Comparison of ENCODE assay signal across 9 cellular contexts in the genomic region with DNA sequence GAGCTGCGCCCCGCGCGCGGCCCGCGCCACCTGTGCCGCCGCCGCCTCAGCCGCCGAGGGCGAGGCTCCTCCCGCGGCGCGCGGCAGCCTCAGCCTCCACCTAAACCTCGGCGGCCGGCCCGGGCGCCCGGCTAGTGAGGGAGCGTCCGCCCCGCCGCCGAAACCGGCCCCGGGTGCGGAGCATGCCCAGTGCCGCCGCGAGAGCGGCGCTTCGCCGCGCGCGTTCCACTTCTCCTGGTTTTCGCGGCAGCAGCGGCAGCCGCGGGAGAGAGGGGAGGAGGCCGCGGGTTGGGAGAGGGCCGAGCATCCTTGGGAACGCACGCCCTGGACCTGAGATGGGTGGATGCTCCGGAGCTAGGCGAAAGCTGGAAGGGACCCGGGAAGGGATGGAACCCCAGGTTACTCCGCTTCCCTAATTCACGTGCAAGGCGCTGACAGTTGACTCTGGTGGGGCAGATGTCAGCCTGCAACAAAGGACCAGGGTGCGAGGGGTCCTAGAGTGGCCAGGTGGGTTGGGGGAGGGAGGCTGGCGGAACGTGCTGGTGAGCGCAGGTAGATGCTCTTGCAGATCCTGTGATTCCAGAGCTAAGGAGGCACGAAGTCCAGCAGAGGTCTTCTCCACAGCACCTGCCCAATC. TPM values are rescaled to one million over a fixed set of nuclear protein-coding genes. Genes with fewer than 3 reads are reported as not detected.
A peak's percentile ranks its signal among the peaks of the same experiment; 100 is the strongest.
DNase-seq lines count a peak whose midpoint lies in the region; ATAC-seq, FAIRE-seq and TF ChIP-seq lines count a peak whose summit lies in the region.
"Had no signal": no experiment of that assay in that cellular context is flagged by ENCODE, and none has a peak within 500 bp of the region (broad histone marks: within the 10 kb centered on the region; RNA-seq: fewer than 3 reads in every experiment).

A gene with protein sequence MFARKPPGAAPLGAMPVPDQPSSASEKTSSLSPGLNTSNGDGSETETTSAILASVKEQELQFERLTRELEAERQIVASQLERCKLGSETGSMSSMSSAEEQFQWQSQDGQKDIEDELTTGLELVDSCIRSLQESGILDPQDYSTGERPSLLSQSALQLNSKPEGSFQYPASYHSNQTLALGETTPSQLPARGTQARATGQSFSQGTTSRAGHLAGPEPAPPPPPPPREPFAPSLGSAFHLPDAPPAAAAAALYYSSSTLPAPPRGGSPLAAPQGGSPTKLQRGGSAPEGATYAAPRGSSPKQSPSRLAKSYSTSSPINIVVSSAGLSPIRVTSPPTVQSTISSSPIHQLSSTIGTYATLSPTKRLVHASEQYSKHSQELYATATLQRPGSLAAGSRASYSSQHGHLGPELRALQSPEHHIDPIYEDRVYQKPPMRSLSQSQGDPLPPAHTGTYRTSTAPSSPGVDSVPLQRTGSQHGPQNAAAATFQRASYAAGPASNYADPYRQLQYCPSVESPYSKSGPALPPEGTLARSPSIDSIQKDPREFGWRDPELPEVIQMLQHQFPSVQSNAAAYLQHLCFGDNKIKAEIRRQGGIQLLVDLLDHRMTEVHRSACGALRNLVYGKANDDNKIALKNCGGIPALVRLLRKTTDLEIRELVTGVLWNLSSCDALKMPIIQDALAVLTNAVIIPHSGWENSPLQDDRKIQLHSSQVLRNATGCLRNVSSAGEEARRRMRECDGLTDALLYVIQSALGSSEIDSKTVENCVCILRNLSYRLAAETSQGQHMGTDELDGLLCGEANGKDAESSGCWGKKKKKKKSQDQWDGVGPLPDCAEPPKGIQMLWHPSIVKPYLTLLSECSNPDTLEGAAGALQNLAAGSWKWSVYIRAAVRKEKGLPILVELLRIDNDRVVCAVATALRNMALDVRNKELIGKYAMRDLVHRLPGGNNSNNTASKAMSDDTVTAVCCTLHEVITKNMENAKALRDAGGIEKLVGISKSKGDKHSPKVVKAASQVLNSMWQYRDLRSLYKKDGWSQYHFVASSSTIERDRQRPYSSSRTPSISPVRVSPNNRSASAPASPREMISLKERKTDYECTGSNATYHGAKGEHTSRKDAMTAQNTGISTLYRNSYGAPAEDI (N-terminal part only) (minus strand): TSS at position 177 of the 637 bp plus-strand sequence. CDS start 593 bp downstream, outside the sequence.

- peaks cover 1% of the 10 kb centered on the region for H3K79me2 ChIP-seq in trophoblast cell (ENCODE audit: control insufficient read depth, insufficient read depth, low read length, poor library complexity)

- 0% methylated on average over 2 of the region's 63 CpGs; no CpG with 5 or more reads in 1 of the 2 donors for WGBS in gastroesophageal sphincter (ENCODE audit: low coverage in 1 of 2), 2 donors
- no CpG with 5 or more reads among the region's 63 CpGs for WGBS in trophoblast cell (ENCODE audit: extremely low coverage, insufficient coverage, insufficient read length)

- H3K9me3 ChIP-seq in gastroesophageal sphincter (no peaks in the 10 kb centered on the region), trophoblast cell (ENCODE audit: insufficient read depth, low read depth, low read length) (no peaks in the 10 kb centered on the region)

- peaks cover 2% of the 10 kb centered on the region for H3K79me1 ChIP-seq in trophoblast cell (ENCODE audit: low read length)

- H3K4me1 ChIP-seq in gastroesophageal sphincter: peaks cover 0 to 9% (median 0%) of the 10 kb centered on the region in 3 donors
- H3K4me1 ChIP-seq in trophoblast cell (ENCODE audit: control insufficient read depth in 1 of 2, insufficient read depth in 2 of 2, low read length in 2 of 2): peaks cover 2 to 7% of the 10 kb centered on the region in 2 experiments

- TF ChIP-seq EP300 in gastroesophageal sphincter (IDR thresholded peaks at IDR 0.05): no peak

- H4K91ac ChIP-seq in trophoblast cell (ENCODE audit: low read depth, low read length): no peak within 1 kb of the TSS

- H2BK120ac ChIP-seq in trophoblast cell (ENCODE audit: insufficient read depth, low read length, poor library complexity): no peak within 1 kb of the TSS

- TF ChIP-seq CTCF in D721Med (IDR thresholded peaks at IDR 0.05; ENCODE audit: insufficient read depth, missing control alignments): no peak
- no peak for TF ChIP-seq CTCF in gastroesophageal sphincter (IDR thresholded peaks at IDR 0.05)

- peak within 1 kb of the TSS; percentile 25 for H3K18ac ChIP-seq in trophoblast cell (ENCODE audit: low read length)

- TF ChIP-seq POLR2A in gastroesophageal sphincter (IDR thresholded peaks at IDR 0.05): no peak

- DNase-seq in D721Med (ENCODE audit: insufficient read length, low spot score) (peak; percentile 21), RPMI8226 (peak; percentile 27), trophoblast cell (peak; percentile 65 to 83), EL (no peak), NCI-H226 (no peak)

- H2BK12ac ChIP-seq in trophoblast cell (ENCODE audit: low read length): peak within 1 kb of the TSS; percentile 54

- no peak within 1 kb of the TSS for H3K9ac ChIP-seq in trophoblast cell (ENCODE audit: low read length)

- peak within 1 kb of the TSS; percentile 21 for H3K4ac ChIP-seq in trophoblast cell (ENCODE audit: low read depth, low read length)

- H3K27ac ChIP-seq in gastroesophageal sphincter: peak within 1 kb of the TSS in 1 of 4 donors; percentile 51
- no peak within 1 kb of the TSS for H3K27ac ChIP-seq in trophoblast cell (ENCODE audit: low read depth, low read length)

- H3K14ac ChIP-seq in trophoblast cell (ENCODE audit: low read length): peak within 1 kb of the TSS; percentile 13

- H3K27me3 ChIP-seq in gastroesophageal sphincter: peaks cover 55% of the 10 kb centered on the region
- peaks cover 12% of the 10 kb centered on the region for H3K27me3 ChIP-seq in trophoblast cell (ENCODE audit: insufficient read depth, low read length)

- H3K36me3 ChIP-seq in gastroesophageal sphincter: no peaks in the 10 kb centered on the region
- no peaks in the 10 kb centered on the region for H3K36me3 ChIP-seq in trophoblast cell (ENCODE audit: control insufficient read depth in 1 of 2, insufficient read depth in 2 of 2, low read length in 2 of 2)

- H2AK5ac ChIP-seq in trophoblast cell (ENCODE audit: low read length): no peak within 1 kb of the TSS

- H3K23ac ChIP-seq in trophoblast cell (ENCODE audit: low read length): no peak within 1 kb of the TSS

- H3K4me2 ChIP-seq in trophoblast cell (ENCODE audit: low read length): peak within 1 kb of the TSS; percentile 88

- peak within 1 kb of the TSS; percentile 7 to 47 for H3K4me3 ChIP-seq in gastroesophageal sphincter
- peak within 1 kb of the TSS; percentile 90 for H3K4me3 ChIP-seq in trophoblast cell (ENCODE audit: low read depth, low read length)

- no peak within 1 kb of the TSS for H2BK5ac ChIP-seq in trophoblast cell (ENCODE audit: low read depth, low read length, poor library complexity)

- no peak for FAIRE-seq in D721Med (lab: Jason Lieb, UNC)

- peak within 1 kb of the TSS; percentile 79 for H2AFZ ChIP-seq in trophoblast cell (ENCODE audit: insufficient read depth, low read length, poor library complexity)

- peak within 1 kb of the TSS; percentile 16 for H4K8ac ChIP-seq in trophoblast cell (ENCODE audit: low read depth, low read length)

- ATAC-seq in HG02870 (IDR thresholded peaks at IDR 0.05; ENCODE audit: unreplicated experiment) (peak; percentile 40), gastroesophageal sphincter (peak; percentile 31), HG03108 (IDR thresholded peaks at IDR 0.05; ENCODE audit: unreplicated experiment) (no peak)
- ATAC-seq: HCT116 had no signal

- H4K12ac ChIP-seq in trophoblast cell (ENCODE audit: low read depth, low read length): peak within 1 kb of the TSS; percentile 34

RNA-seq across cellular contexts. Expression of the gene that starts here (rescaled TPM):
- 1 to 10 TPM in 3 of 4 donors, under 1 TPM in 1; 0.40 to 3.1 (median 1.9) TPM for total RNA-seq in gastroesophageal sphincter
- polyA plus RNA-seq in trophoblast cell (2013): 6.3 and 6.6 TPM in 2 replicates

Comparison
In these comparisons a context has a peak if more than half of its experiments do, and no peak if none do; other contexts are left out.
1. DNase-seq: peak in D721Med (single experiment), RPMI8226 (single experiment) and trophoblast cell (2 of 2); none in EL (single experiment) and NCI-H226 (single experiment).